8 cellular contexts compared by ENCODE assay signal in the genomic region with DNA sequence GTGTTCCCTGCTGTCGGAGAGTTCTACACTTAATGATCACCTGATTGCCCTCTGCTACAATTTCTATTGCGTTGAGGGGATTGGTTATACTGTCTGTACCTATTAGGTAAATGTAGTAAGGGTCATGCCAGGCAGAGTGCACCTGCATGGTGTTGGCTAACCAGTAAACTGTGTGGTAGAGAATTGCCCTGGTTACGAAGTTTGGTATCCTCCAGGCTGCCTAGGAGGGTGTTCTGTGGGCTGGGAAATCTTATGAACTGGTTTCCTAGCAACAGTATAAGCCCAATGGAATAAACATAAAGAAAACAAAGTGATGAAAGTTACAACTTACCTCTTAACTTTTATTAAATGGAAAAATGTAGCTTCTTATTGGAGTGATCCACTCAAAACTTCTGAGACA. TPM values are rescaled to one million over a fixed set of nuclear protein-coding genes. Genes with fewer than 3 reads are reported as not detected.
DNase-seq lines count a peak whose midpoint lies in the region; ATAC-seq, FAIRE-seq and TF ChIP-seq lines count a peak whose summit lies in the region.

No MANE protein-coding gene starts in this region.

- H3K4me3 Mint-ChIP-seq in activated CD8-positive, alpha-beta memory T cell treated with anti-CD3 and anti-CD28 coated beads, Interleukin-2, amount 10 ng/mL, durations not matched to agents 7 days and 5 days, result peak overlapping the region; percentile 96
- peak overlapping the region; percentile 92 for H3K4me3 Mint-ChIP-seq in osteocyte (ENCODE audit: unreplicated experiment)

- peaks cover 32% of the 10 kb centered on the region for H3K4me1 Mint-ChIP-seq in activated CD8-positive, alpha-beta memory T cell treated with anti-CD3 and anti-CD28 coated beads, Interleukin-2, amount 10 ng/mL, durations not matched to agents 7 days and 5 days
- peaks cover 22% of the 10 kb centered on the region for H3K4me1 Mint-ChIP-seq in osteocyte (ENCODE audit: unreplicated experiment)

- peak overlapping the region; percentile 72 for H3K4me3 ChIP-seq in epithelial cell of esophagus (ENCODE audit: low read length)

- peaks cover 2% of the 10 kb centered on the region for H3K9me3 Mint-ChIP-seq in activated CD8-positive, alpha-beta memory T cell treated with anti-CD3 and anti-CD28 coated beads, Interleukin-2, amount 10 ng/mL, durations not matched to agents 7 days and 5 days (ENCODE audit: low read depth)
- H3K9me3 Mint-ChIP-seq in osteocyte (ENCODE audit: unreplicated experiment), result peaks cover 19% of the 10 kb centered on the region

- peaks cover 36% of the 10 kb centered on the region for H3K36me3 Mint-ChIP-seq in activated CD8-positive, alpha-beta memory T cell treated with anti-CD3 and anti-CD28 coated beads, Interleukin-2, amount 10 ng/mL, durations not matched to agents 7 days and 5 days
- no peaks in the 10 kb centered on the region for H3K36me3 Mint-ChIP-seq in osteocyte (ENCODE audit: unreplicated experiment)

- peak overlapping the region; percentile 99 for H3K27ac Mint-ChIP-seq in activated CD8-positive, alpha-beta memory T cell treated with anti-CD3 and anti-CD28 coated beads, Interleukin-2, amount 10 ng/mL, durations not matched to agents 7 days and 5 days
- peak overlapping the region; percentile 98 for H3K27ac Mint-ChIP-seq in osteocyte (ENCODE audit: unreplicated experiment)

- no peak for FAIRE-seq in D721Med (lab: Jason Lieb, UNC)

- H3K27me3 Mint-ChIP-seq in activated CD8-positive, alpha-beta memory T cell treated with anti-CD3 and anti-CD28 coated beads, Interleukin-2, amount 10 ng/mL, durations not matched to agents 7 days and 5 days, result no peaks in the 10 kb centered on the region
- H3K27me3 Mint-ChIP-seq in osteocyte (ENCODE audit: unreplicated experiment), result no peaks in the 10 kb centered on the region

- CTCF ChIA-PET in activated CD8-positive, alpha-beta memory T cell treated with anti-CD3 and anti-CD28 coated beads, Interleukin-2, amount 10 ng/mL, durations not matched to agents 7 days and 5 days (lab: Charles Lee), result interaction anchor here (0.9 to 1.4 kb wide), 3 partner anchors 57 to 74 kb away, joined by 3 to 5 read pairs (median 4); no protein-coding TSS in a partner anchor

- TF ChIP-seq CTCF in epithelial cell of esophagus (IDR thresholded peaks at IDR 0.05; ENCODE audit: insufficient read depth, low read depth, low read length, missing control alignments) (no peak), osteocyte (IDR thresholded peaks at IDR 0.05) (no peak), D721Med (IDR thresholded peaks at IDR 0.05; ENCODE audit: insufficient read depth, missing control alignments) (no peak)

- no peak for DNase-seq in activated CD8-positive, alpha-beta memory T cell treated with anti-CD3 and anti-CD28 coated beads, Interleukin-2, amount 10 ng/mL, durations not matched to agents 7 days and 5 days
- no peak for DNase-seq in activated CD8-positive, alpha-beta memory T cell treated with anti-CD3 and anti-CD28 coated beads, Interleukin-2, amount 50 U/mL, for 4 hours
- DNase-seq in T follicular helper cell (ENCODE audit: low read depth), result peak; percentile 20
- no peak for DNase-seq in epithelial cell of esophagus (ENCODE audit: low read depth)
- no peak for DNase-seq in osteocyte (ENCODE audit: extremely low spot score, unreplicated experiment)
- no peak for DNase-seq in D721Med (ENCODE audit: insufficient read length, low spot score)

- ATAC-seq in activated CD8-positive, alpha-beta memory T cell treated with anti-CD3 and anti-CD28 coated beads, Interleukin-2, amount 10 ng/mL, durations not matched to agents 7 days and 5 days, result no peak
- ATAC-seq in HG03378 (IDR thresholded peaks at IDR 0.05; ENCODE audit: unreplicated experiment), result no peak
- no peak for ATAC-seq in GM18870 (IDR thresholded peaks at IDR 0.05; ENCODE audit: unreplicated experiment)

RNA-seq across cellular contexts. Expression of a gene that starts 1.4 kb away (rescaled TPM):
- 10 to 100 TPM; 18.3 to 22.9 TPM for total RNA-seq in activated CD8-positive, alpha-beta memory T cell treated with anti-CD3 and anti-CD28 coated beads, Interleukin-2, amount 10 ng/mL, durations not matched to agents 7 days and 5 days
- total RNA-seq in osteocyte, result 17.5 and 19.1 TPM in 2 replicates
